1 cellular context compared by ENCODE assay signal in the genomic region with DNA sequence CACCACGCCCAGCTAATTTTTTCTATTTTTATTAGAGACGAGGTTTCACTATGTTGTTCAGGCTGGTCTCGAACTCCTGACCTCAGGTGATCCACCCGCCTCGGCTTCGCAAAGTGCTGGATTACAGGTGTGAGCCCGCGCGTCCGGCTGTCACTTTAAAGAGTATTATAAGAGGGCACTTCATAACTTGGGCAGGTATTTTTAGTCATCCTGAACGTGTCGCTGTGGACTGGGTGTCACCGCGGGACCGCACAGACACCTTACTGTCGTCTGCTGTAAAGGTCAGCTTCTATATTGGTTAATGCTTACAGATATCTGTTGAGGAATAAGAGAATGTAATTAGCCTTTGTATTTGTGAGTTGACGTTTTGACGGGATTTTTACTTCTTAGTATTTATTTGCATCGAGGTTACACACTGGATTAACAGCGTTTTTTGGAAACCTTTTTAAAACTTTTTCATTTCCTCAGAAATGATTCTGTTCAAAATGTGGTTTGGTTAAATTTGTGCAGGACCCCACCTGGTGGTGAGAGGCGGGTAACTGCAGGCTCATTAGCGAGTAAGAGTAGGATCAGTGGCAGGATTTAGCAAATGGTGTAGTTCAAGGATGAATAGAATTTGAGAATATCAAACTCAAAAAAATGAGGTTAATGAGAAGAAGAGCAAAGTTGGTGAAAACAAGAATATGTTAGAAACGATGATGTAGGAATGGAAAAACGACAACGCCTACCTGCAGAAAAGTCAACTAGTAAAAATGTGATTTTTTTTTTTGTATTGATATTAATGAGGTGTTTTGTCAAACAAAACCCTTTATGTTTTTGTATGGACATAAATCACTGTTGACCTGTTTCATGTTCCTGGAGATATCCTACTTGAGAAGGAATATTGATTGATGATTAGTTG.
TF ChIP-seq lines count a peak whose summit lies in the region.

No MANE protein-coding gene starts in this region.

TF ChIP-seq in GM12878, 131 proteins besides CTCF, POLR2A, EP300 and RAD21 (continues in another document):
- no peak for TF ChIP-seq DPF2 (IDR thresholded peaks at IDR 0.05)
- no peak for TF ChIP-seq MEF2A (IDR thresholded peaks at IDR 0.05; ENCODE audit: insufficient read depth, low read depth, low read length)
- TF ChIP-seq POU2F2 (IDR thresholded peaks at IDR 0.05; ENCODE audit: borderline replicate concordance, low read depth, low read length): no peak
- no peak for TF ChIP-seq EZH2 (IDR thresholded peaks at IDR 0.05; ENCODE audit: borderline replicate concordance, control insufficient read depth, low read depth, low read length)
- 0 out of 2 replicates have a peak, but pooled peaks have one; percentile 51 for TF ChIP-seq YY1 (IDR thresholded peaks at IDR 0.05; ENCODE audit: low read depth, low read length)
- no peak for TF ChIP-seq ATF3 (IDR thresholded peaks at IDR 0.05; ENCODE audit: borderline replicate concordance, extremely low read depth, low read depth, low read length)
- TF ChIP-seq, protein P1, sequence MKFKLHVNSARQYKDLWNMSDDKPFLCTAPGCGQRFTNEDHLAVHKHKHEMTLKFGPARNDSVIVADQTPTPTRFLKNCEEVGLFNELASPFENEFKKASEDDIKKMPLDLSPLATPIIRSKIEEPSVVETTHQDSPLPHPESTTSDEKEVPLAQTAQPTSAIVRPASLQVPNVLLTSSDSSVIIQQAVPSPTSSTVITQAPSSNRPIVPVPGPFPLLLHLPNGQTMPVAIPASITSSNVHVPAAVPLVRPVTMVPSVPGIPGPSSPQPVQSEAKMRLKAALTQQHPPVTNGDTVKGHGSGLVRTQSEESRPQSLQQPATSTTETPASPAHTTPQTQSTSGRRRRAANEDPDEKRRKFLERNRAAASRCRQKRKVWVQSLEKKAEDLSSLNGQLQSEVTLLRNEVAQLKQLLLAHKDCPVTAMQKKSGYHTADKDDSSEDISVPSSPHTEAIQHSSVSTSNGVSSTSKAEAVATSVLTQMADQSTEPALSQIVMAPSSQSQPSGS (IDR thresholded peaks at IDR 0.05; ENCODE audit: low read length): no peak
- TF ChIP-seq SMAD1 (IDR thresholded peaks at IDR 0.05; ENCODE audit: low read depth, partially characterized antibody): peak; percentile 26
- no peak for TF ChIP-seq KLF5 (IDR thresholded peaks at IDR 0.05; ENCODE audit: partially characterized antibody)
- no peak for TF ChIP-seq HCFC1 (IDR thresholded peaks at IDR 0.05; ENCODE audit: low read length)
- no peak for TF ChIP-seq HSF1 (IDR thresholded peaks at IDR 0.05; ENCODE audit: low read depth, low read length)
- TF ChIP-seq HDAC6 (IDR thresholded peaks at IDR 0.05; ENCODE audit: unreplicated experiment): no peak
- TF ChIP-seq CBX5 (IDR thresholded peaks at IDR 0.05; ENCODE audit: low read depth): no peak
- peak; percentile 62; the same call in 1 of the 2 replicates for TF ChIP-seq SMC3 (IDR thresholded peaks at IDR 0.05; ENCODE audit: borderline replicate concordance, low read length)
- no peak for TF ChIP-seq PML (IDR thresholded peaks at IDR 0.05; ENCODE audit: low read length)
- no peak for TF ChIP-seq IKZF1 (conservative IDR thresholded peaks at IDR 0.05)
- no peak for TF ChIP-seq IRF5 (IDR thresholded peaks at IDR 0.05; ENCODE audit: borderline replicate concordance)
- TF ChIP-seq TARDBP (IDR thresholded peaks at IDR 0.05; ENCODE audit: borderline replicate concordance): no peak
- TF ChIP-seq ZNF207 (IDR thresholded peaks at IDR 0.05; ENCODE audit: borderline replicate concordance): no peak
- TF ChIP-seq RELB (IDR thresholded peaks at IDR 0.05; ENCODE audit: low read depth): peak; percentile 24; the same call in 1 of the 2 replicates
- TF ChIP-seq GATAD2B (conservative IDR thresholded peaks at IDR 0.05; ENCODE audit: low read depth): no peak
- no peak for TF ChIP-seq IKZF2 (IDR thresholded peaks at IDR 0.05)
- no peak for TF ChIP-seq JUNB (IDR thresholded peaks at IDR 0.05)
- TF ChIP-seq BHLHE40 (IDR thresholded peaks at IDR 0.05; ENCODE audit: borderline replicate concordance in 1 of 2, low read depth in 2 of 2, low read length in 1 of 2): no peak
- TF ChIP-seq ATF7 (IDR thresholded peaks at IDR 0.05; ENCODE audit: low read depth): no peak
- TF ChIP-seq CHD4 (IDR thresholded peaks at IDR 0.05): no peak
- no peak for TF ChIP-seq ZNF217 (IDR thresholded peaks at IDR 0.05)
- TF ChIP-seq PKNOX1 (IDR thresholded peaks at IDR 0.05): no peak
- 0 out of 2 replicates have a peak, but pooled peaks have one; percentile 19 for TF ChIP-seq SMARCA5 (IDR thresholded peaks at IDR 0.05)
- TF ChIP-seq ZZZ3 (IDR thresholded peaks at IDR 0.05; ENCODE audit: control insufficient read depth, insufficient read length, low read depth): no peak
- TF ChIP-seq RUNX3 (IDR thresholded peaks at IDR 0.05; ENCODE audit: low read length): peak; percentile 31; the same call in 1 of the 2 replicates
- TF ChIP-seq MEF2B (IDR thresholded peaks at IDR 0.05; ENCODE audit: partially characterized antibody, poor library complexity, severe bottlenecking): no peak
- TF ChIP-seq RCOR1 (conservative IDR thresholded peaks at IDR 0.05; ENCODE audit: low read depth, low read length): no peak
- no peak for TF ChIP-seq POLR2AphosphoS2 (IDR thresholded peaks at IDR 0.05; ENCODE audit: low read depth, low read length)
- no peak for TF ChIP-seq ZBTB33 (IDR thresholded peaks at IDR 0.05)
- TF ChIP-seq, protein P2, sequence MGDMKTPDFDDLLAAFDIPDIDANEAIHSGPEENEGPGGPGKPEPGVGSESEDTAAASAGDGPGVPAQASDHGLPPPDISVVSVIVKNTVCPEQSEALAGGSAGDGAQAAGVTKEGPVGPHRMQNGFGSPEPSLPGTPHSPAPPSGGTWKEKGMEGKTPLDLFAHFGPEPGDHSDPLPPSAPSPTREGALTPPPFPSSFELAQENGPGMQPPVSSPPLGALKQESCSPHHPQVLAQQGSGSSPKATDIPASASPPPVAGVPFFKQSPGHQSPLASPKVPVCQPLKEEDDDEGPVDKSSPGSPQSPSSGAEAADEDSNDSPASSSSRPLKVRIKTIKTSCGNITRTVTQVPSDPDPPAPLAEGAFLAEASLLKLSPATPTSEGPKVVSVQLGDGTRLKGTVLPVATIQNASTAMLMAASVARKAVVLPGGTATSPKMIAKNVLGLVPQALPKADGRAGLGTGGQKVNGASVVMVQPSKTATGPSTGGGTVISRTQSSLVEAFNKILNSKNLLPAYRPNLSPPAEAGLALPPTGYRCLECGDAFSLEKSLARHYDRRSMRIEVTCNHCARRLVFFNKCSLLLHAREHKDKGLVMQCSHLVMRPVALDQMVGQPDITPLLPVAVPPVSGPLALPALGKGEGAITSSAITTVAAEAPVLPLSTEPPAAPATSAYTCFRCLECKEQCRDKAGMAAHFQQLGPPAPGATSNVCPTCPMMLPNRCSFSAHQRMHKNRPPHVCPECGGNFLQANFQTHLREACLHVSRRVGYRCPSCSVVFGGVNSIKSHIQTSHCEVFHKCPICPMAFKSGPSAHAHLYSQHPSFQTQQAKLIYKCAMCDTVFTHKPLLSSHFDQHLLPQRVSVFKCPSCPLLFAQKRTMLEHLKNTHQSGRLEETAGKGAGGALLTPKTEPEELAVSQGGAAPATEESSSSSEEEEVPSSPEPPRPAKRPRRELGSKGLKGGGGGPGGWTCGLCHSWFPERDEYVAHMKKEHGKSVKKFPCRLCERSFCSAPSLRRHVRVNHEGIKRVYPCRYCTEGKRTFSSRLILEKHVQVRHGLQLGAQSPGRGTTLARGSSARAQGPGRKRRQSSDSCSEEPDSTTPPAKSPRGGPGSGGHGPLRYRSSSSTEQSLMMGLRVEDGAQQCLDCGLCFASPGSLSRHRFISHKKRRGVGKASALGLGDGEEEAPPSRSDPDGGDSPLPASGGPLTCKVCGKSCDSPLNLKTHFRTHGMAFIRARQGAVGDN (IDR thresholded peaks at IDR 0.05): no peak
- no peak for TF ChIP-seq NBN (IDR thresholded peaks at IDR 0.05)
- no peak for TF ChIP-seq ZBED1 (IDR thresholded peaks at IDR 0.05; ENCODE audit: borderline replicate concordance)
- TF ChIP-seq NR2F1 (conservative IDR thresholded peaks at IDR 0.05): no peak
- TF ChIP-seq SP1 (IDR thresholded peaks at IDR 0.05; ENCODE audit: low read depth, low read length): no peak
- TF ChIP-seq LARP7 (IDR thresholded peaks at IDR 0.05): no peak
- no peak for TF ChIP-seq RAD51 (IDR thresholded peaks at IDR 0.05)
- TF ChIP-seq CEBPB (IDR thresholded peaks at IDR 0.05; ENCODE audit: borderline replicate concordance in 1 of 2, low read depth in 2 of 2, low read length in 2 of 2): no peak
